ENCODE assay signal across 9 cellular contexts in genomic region chr5:14342306-14342705, GRCh38.
DNase-seq lines count a peak whose midpoint lies in the region; ATAC-seq, FAIRE-seq and TF ChIP-seq lines count a peak whose summit lies in the region.
"Had no signal": no experiment of that assay in that cellular context is flagged by ENCODE, and none has a peak within 500 bp of the region (broad histone marks: within the 10 kb centered on the region; RNA-seq: fewer than 3 reads in every experiment).

No MANE protein-coding gene starts in this region.

- CTCF ChIA-PET in activated CD8-positive, alpha-beta memory T cell treated with anti-CD3 and anti-CD28 coated beads, Interleukin-2, amount 10 ng/mL, durations not matched to agents 7 days and 5 days (lab: Charles Lee) = interaction anchor here (1.0 kb wide), 1 partner anchor 10 kb away, joined by 4 read pairs; no protein-coding TSS in a partner anchor

- intact Hi-C loops in left lung (cut with DNase I) = no loop called here

- H3K27me3 ChIP-seq in HUES48 (ENCODE audit: control insufficient read depth, insufficient read depth, low read length) (no peaks in the 10 kb centered on the region), left lung (no peaks in the 10 kb centered on the region)

- H3K27me3 Mint-ChIP-seq in activated CD8-positive, alpha-beta memory T cell treated with anti-CD3 and anti-CD28 coated beads, Interleukin-2, amount 10 ng/mL, durations not matched to agents 7 days and 5 days = peaks cover 13% of the 10 kb centered on the region

- no peak overlapping the region for H3K4me3 Mint-ChIP-seq in activated CD8-positive, alpha-beta memory T cell treated with anti-CD3 and anti-CD28 coated beads, Interleukin-2, amount 10 ng/mL, durations not matched to agents 7 days and 5 days

- H3K4me1 Mint-ChIP-seq in activated CD8-positive, alpha-beta memory T cell treated with anti-CD3 and anti-CD28 coated beads, Interleukin-2, amount 10 ng/mL, durations not matched to agents 7 days and 5 days = peaks cover 4% of the 10 kb centered on the region

- peak; percentile 78 for FAIRE-seq in GM18507 (lab: Jason Lieb, UNC)

- DNase-seq in GM18507 (ENCODE audit: extremely low spot score, insufficient read length, low read depth) = no peak
- no peak for DNase-seq in left lung
- no peak for DNase-seq in RPMI8226
- no peak for DNase-seq in NCI-H2227 treated with DMSO at 0.1 percent for 48 hours (lab: John Stamatoyannopoulos, UW)
- DNase-seq in activated CD8-positive, alpha-beta memory T cell treated with anti-CD3 and anti-CD28 coated beads, Interleukin-2, amount 10 ng/mL, durations not matched to agents 7 days and 5 days = no peak
- no peak for DNase-seq in NCI-H187 (lab: John Stamatoyannopoulos, UW)
- DNase-seq: activated CD4-positive, alpha-beta T cell treated with anti-CD3 and anti-CD28 coated beads, Interleukin-2, amount 50 U/mL, for 4 hours had no signal

- ATAC-seq in GM21717 (IDR thresholded peaks at IDR 0.05; ENCODE audit: unreplicated experiment) (peak; percentile 98), left lung (peak; percentile 78)
- ATAC-seq in activated CD8-positive, alpha-beta memory T cell treated with anti-CD3 and anti-CD28 coated beads, Interleukin-2, amount 10 ng/mL, durations not matched to agents 7 days and 5 days = no peak

- H3K27ac ChIP-seq in HUES48 (ENCODE audit: low read depth, low read length) (peak overlapping the region; percentile 92), left lung (peak overlapping the region in 1 of 2 donors; percentile 45)

- peak overlapping the region; percentile 15; the same call in 1 of the 2 replicates for H3K9ac ChIP-seq in HUES48 (ENCODE audit: low read depth, low read length)

- no peak overlapping the region for H3K27ac Mint-ChIP-seq in activated CD8-positive, alpha-beta memory T cell treated with anti-CD3 and anti-CD28 coated beads, Interleukin-2, amount 10 ng/mL, durations not matched to agents 7 days and 5 days

- H3K9me3 Mint-ChIP-seq in activated CD8-positive, alpha-beta memory T cell treated with anti-CD3 and anti-CD28 coated beads, Interleukin-2, amount 10 ng/mL, durations not matched to agents 7 days and 5 days (ENCODE audit: low read depth) = no peaks in the 10 kb centered on the region

- no peaks in the 10 kb centered on the region for H3K36me3 Mint-ChIP-seq in activated CD8-positive, alpha-beta memory T cell treated with anti-CD3 and anti-CD28 coated beads, Interleukin-2, amount 10 ng/mL, durations not matched to agents 7 days and 5 days

- peak overlapping the region; percentile 43 for H3K4me3 ChIP-seq in HUES48 (ENCODE audit: low read depth, low read length)
- H3K4me3 ChIP-seq in left lung = no peak overlapping the region

- H3K36me3 ChIP-seq in HUES48 (ENCODE audit: control insufficient read depth, insufficient read depth, low read length) (peaks cover 56% of the 10 kb centered on the region), left lung (peaks cover 0 to 28% of the 10 kb centered on the region in 2 donors)

- H3K9me3 ChIP-seq in HUES48 (ENCODE audit: control insufficient read depth, insufficient read depth, low read length) (no peaks in the 10 kb centered on the region), left lung (no peaks in the 10 kb centered on the region)

- H3K4me1 ChIP-seq in HUES48 (ENCODE audit: control insufficient read depth, insufficient read depth, low read length) = peaks cover 32% of the 10 kb centered on the region
- H3K4me1 ChIP-seq in left lung = peaks cover 8 to 29% of the 10 kb centered on the region in 2 donors

- no peak for TF ChIP-seq CTCF in left lung (IDR thresholded peaks at IDR 0.05)
